In genomic region chr6:105304366-105304765, GRCh38 we compare ENCODE assay signal across 2 cellular contexts.
TF ChIP-seq lines count a peak whose summit lies in the region.

No MANE protein-coding gene starts in this region.

TF ChIP-seq in GM23338, 12 proteins besides CTCF, POLR2A, EP300 and RAD21 (continued from another document):
- TF ChIP-seq ZNF462 (CRISPR knock-in tag; IDR thresholded peaks at IDR 0.05): no peak
- no peak for TF ChIP-seq ZNF331 (CRISPR knock-in tag; IDR thresholded peaks at IDR 0.05; ENCODE audit: low read depth)
- no peak for TF ChIP-seq JUNB (IDR thresholded peaks at IDR 0.05; ENCODE audit: unreplicated experiment)
- TF ChIP-seq NANOG (IDR thresholded peaks at IDR 0.05; ENCODE audit: borderline replicate concordance): no peak
TF ChIP-seq in GM23338: peak in this region for 0.

TF ChIP-seq in WTC11, 78 proteins besides CTCF, POLR2A, EP300 and RAD21 (continued from another document):
- no peak for TF ChIP-seq GABPB1 (CRISPR knock-in tag; IDR thresholded peaks at IDR 0.05)
- TF ChIP-seq HMGA2 (CRISPR knock-in tag; IDR thresholded peaks at IDR 0.05): no peak
- TF ChIP-seq TEAD1 (CRISPR knock-in tag; IDR thresholded peaks at IDR 0.05): no peak
- no peak for TF ChIP-seq SP1 (CRISPR knock-in tag; conservative IDR thresholded peaks at IDR 0.05)
- TF ChIP-seq ETV6 (CRISPR knock-in tag; IDR thresholded peaks at IDR 0.05): no peak
- TF ChIP-seq IRF2 (CRISPR knock-in tag; IDR thresholded peaks at IDR 0.05; ENCODE audit: borderline replicate concordance, low read depth): no peak
- TF ChIP-seq ZNF121 (CRISPR knock-in tag; IDR thresholded peaks at IDR 0.05): no peak
- no peak for TF ChIP-seq FOXP4 (CRISPR knock-in tag; IDR thresholded peaks at IDR 0.05)
- no peak for TF ChIP-seq ZNF232 (CRISPR knock-in tag; IDR thresholded peaks at IDR 0.05)
- TF ChIP-seq SMAD4 (CRISPR knock-in tag; IDR thresholded peaks at IDR 0.05): no peak
- no peak for TF ChIP-seq ARID4B (CRISPR knock-in tag; IDR thresholded peaks at IDR 0.05; ENCODE audit: borderline replicate concordance)
- TF ChIP-seq NFE2L1 (CRISPR knock-in tag; IDR thresholded peaks at IDR 0.05): no peak
- no peak for TF ChIP-seq KAT7 (CRISPR knock-in tag; IDR thresholded peaks at IDR 0.05; ENCODE audit: borderline replicate concordance)
TF ChIP-seq in WTC11: peak in this region for 0.
